Comparison of ENCODE assay signal across 20 cellular contexts in the genomic region with DNA sequence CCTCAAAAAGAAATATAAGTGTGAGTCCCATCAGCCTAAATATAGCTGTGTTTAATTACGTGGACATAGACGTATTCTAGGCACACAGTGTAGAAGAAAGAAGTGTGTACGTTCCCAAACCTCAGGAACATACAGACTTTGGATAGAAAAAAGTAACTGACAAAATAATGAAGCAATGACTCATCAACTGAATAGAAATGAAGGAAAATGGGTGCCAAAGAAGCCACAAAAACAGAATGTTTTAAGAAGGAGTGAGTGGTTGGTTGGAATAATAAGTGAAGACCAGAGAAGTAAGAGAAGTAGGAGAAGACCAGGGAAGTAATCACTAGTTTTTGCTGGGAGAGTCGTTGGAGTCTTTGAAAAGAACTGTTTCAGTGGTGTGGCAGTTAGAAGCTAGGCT.
"Had no signal": no experiment of that assay in that cellular context is flagged by ENCODE, and none has a peak within 500 bp of the region (broad histone marks: within the 10 kb centered on the region; RNA-seq: fewer than 3 reads in every experiment).

No MANE protein-coding gene starts in this region.

- H3K36me3 Mint-ChIP-seq: activated naive CD8-positive, alpha-beta T cell; immature natural killer cell; naive thymus-derived CD4-positive, alpha-beta T cell; neural progenitor cell; stimulated activated effector memory CD8-positive, alpha-beta T cell treated with anti-CD3 and anti-CD28 coated beads, Interleukin-12 subunit alpha, Interleukin-12 subunit beta, amount 100 ng/mL, for 72 hours had no signal

- H2AFZ ChIP-seq: neural progenitor cell had no signal

- H3K4me3 Mint-ChIP-seq: activated naive CD8-positive, alpha-beta T cell; activated T-cell treated with anti-CD3 and anti-CD28 coated beads, Interleukin-2, amount 50 U/mL, for 72 hours; central memory CD8-positive, alpha-beta T cell; immature natural killer cell; naive thymus-derived CD4-positive, alpha-beta T cell; neural progenitor cell; stimulated activated effector memory CD8-positive, alpha-beta T cell treated with anti-CD3 and anti-CD28 coated beads, Interleukin-12 subunit alpha, Interleukin-12 subunit beta, amount 100 ng/mL, for 72 hours had no signal

- H3K27me3 ChIP-seq: neural progenitor cell, pancreas, upper lobe of left lung had no signal

- FAIRE-seq: pancreas had no signal

- H3K4me1 ChIP-seq: pancreas, upper lobe of left lung had no signal

- H3K9me3 ChIP-seq: mucosa of descending colon, pancreas, thoracic aorta, upper lobe of left lung had no signal

- H3K4me2 ChIP-seq: neural progenitor cell, smooth muscle cell had no signal

- H3K4me1 Mint-ChIP-seq: central memory CD8-positive, alpha-beta T cell; immature natural killer cell; naive thymus-derived CD4-positive, alpha-beta T cell; stimulated activated effector memory CD8-positive, alpha-beta T cell treated with anti-CD3 and anti-CD28 coated beads, Interleukin-12 subunit alpha, Interleukin-12 subunit beta, amount 100 ng/mL, for 72 hours had no signal

- H3K36me3 ChIP-seq: neural progenitor cell, pancreas, thoracic aorta, upper lobe of left lung, WERI-Rb-1 had no signal

- H3K9ac ChIP-seq: neural progenitor cell had no signal

- H3K9me3 Mint-ChIP-seq: neural progenitor cell had no signal

- H3K4me3 ChIP-seq: mucosa of descending colon, neural progenitor cell, pancreas, smooth muscle cell, thoracic aorta, upper lobe of left lung had no signal

- H3K27ac Mint-ChIP-seq: activated naive CD8-positive, alpha-beta T cell; activated T-cell treated with anti-CD3 and anti-CD28 coated beads, Interleukin-2, amount 50 U/mL, for 72 hours; immature natural killer cell; naive thymus-derived CD4-positive, alpha-beta T cell; neural progenitor cell; stimulated activated effector memory CD8-positive, alpha-beta T cell treated with anti-CD3 and anti-CD28 coated beads, Interleukin-12 subunit alpha, Interleukin-12 subunit beta, amount 100 ng/mL, for 72 hours had no signal

- H3K27ac ChIP-seq: neural progenitor cell, pancreas, thoracic aorta, upper lobe of left lung, WERI-Rb-1 had no signal

- ATAC-seq: activated T-cell treated with anti-CD3 and anti-CD28 coated beads, Interleukin-2, amount 50 U/mL, for 72 hours; left cardiac atrium; mucosa of descending colon; naive thymus-derived CD4-positive, alpha-beta T cell; pancreas; sciatic nerve; stimulated activated effector memory CD8-positive, alpha-beta T cell treated with anti-CD3 and anti-CD28 coated beads, Interleukin-12 subunit alpha, Interleukin-12 subunit beta, amount 100 ng/mL, for 72 hours had no signal

- H3K27me3 Mint-ChIP-seq: activated naive CD8-positive, alpha-beta T cell; central memory CD8-positive, alpha-beta T cell; naive thymus-derived CD4-positive, alpha-beta T cell had no signal

- DNase-seq: activated CD4-positive, alpha-beta T cell treated with anti-CD3 and anti-CD28 coated beads for 1 hour; activated gamma-delta T cell; activated T-cell treated with anti-CD3 and anti-CD28 coated beads, Interleukin-2, amount 50 U/mL, for 72 hours; effector CD4-positive, alpha-beta T cell; immature natural killer cell; left cardiac atrium; mesenchymal stem cell; mucosa of descending colon; naive thymus-derived CD4-positive, alpha-beta T cell; pancreas; stimulated activated CD4-positive, alpha-beta T cell treated with anti-CD3 and anti-CD28 coated beads, Interleukin-4, amount 100 ng/mL, for 1 hour; upper lobe of left lung; WERI-Rb-1 had no signal
